24 cellular contexts compared by ENCODE assay signal in genomic region chrX:77953300-77953699, GRCh38. TPM values are rescaled to one million over a fixed set of nuclear protein-coding genes. Genes with fewer than 3 reads are reported as not detected.
A peak's percentile ranks its signal among the peaks of the same experiment; 100 is the strongest.
DNase-seq lines count a peak whose midpoint lies in the region; ATAC-seq and TF ChIP-seq lines count a peak whose summit lies in the region.
"Had no signal": no experiment of that assay in that cellular context is flagged by ENCODE, and none has a peak within 500 bp of the region (broad histone marks: within the 10 kb centered on the region; RNA-seq: fewer than 3 reads in every experiment).

No MANE protein-coding gene starts in this region.

- POLR2A ChIA-PET in Panc1 (lab: Charles Lee): no interaction called here

- in situ Hi-C loops in Panc1 (cut with HindIII; ENCODE audit: low pct_unique_long_range_greater_than_20kb, low sequenced_read_pairs): no loop called here

- H3K4me1 ChIP-seq in Panc1 (ENCODE audit: control insufficient read depth, insufficient read depth, low read length): peaks cover 22% of the 10 kb centered on the region

- CTCF ChIA-PET in Panc1 (lab: Charles Lee): no interaction called here

- ATAC-seq in Panc1: peak; percentile 48
- ATAC-seq: naive thymus-derived CD8-positive, alpha-beta T cell; stimulated activated memory B cell treated with anti-CD40 and anti-IgM and Interleukin-4, amounts not matched to agents 10 μg/mL and 1 μg/mL and 100 μg/mL, for 72 hours had no signal

- H3K27me3 ChIP-seq in Panc1 (ENCODE audit: control insufficient read depth, insufficient read depth, low read length) (no peaks in the 10 kb centered on the region), dorsolateral prefrontal cortex (peaks cover 0 to 17% (median 0%) of the 10 kb centered on the region in 45 donors), WERI-Rb-1 (ENCODE audit: insufficient read depth, low read depth, severe bottlenecking) (no peaks in the 10 kb centered on the region)
- H3K27me3 ChIP-seq: vagina had no signal

- BruUV-seq in Panc1 (replicated peaks; lab: Mats Ljungman, UMichigan): no TSS peak

- peak overlapping the region; percentile 25 for H3K27ac ChIP-seq in Panc1 (ENCODE audit: low read length)
- H3K27ac ChIP-seq in epithelial cell of prostate: peak overlapping the region; percentile 13
- H3K27ac ChIP-seq in dorsolateral prefrontal cortex: no peak overlapping the region
- H3K27ac ChIP-seq in WERI-Rb-1: no peak overlapping the region
- H3K27ac ChIP-seq: BLaER1 treated with 17β-estradiol and CSF1 and Interleukin-3, amounts not matched to agents 10 nM and 100 nM; vagina had no signal

- TF ChIP-seq CTCF in Panc1 (IDR thresholded peaks at IDR 0.05) (no peak), dorsolateral prefrontal cortex (IDR thresholded peaks at IDR 0.05 in 54 of 56, conservative IDR thresholded peaks at IDR 0.05 in 2 of 56; ENCODE audit: low read depth in 1 of 56, partially characterized antibody in 56 of 56) (no peak), WERI-Rb-1 (IDR thresholded peaks at IDR 0.05; ENCODE audit: low read depth, low read length) (no peak)

- peak; percentile 35 for DNase-seq in NOMO-1 treated with DMSO at 0.1 percent for 48 hours (lab: John Stamatoyannopoulos, UW; ENCODE audit: unreplicated experiment)
- no peak for DNase-seq in NOMO-1 treated with dmso at 0.1 percent for 144 hours (lab: John Stamatoyannopoulos, UW; ENCODE audit: unreplicated experiment)
- DNase-seq in Panc1 (ENCODE audit: low read depth, low spot score): no peak
- no peak for DNase-seq in epithelial cell of prostate (ENCODE audit: low read depth, low spot score)
- DNase-seq in renal cortical epithelial cell (ENCODE audit: low read depth): peak; percentile 15
- no peak for DNase-seq in dorsolateral prefrontal cortex
- DNase-seq in WERI-Rb-1: no peak
- DNase-seq in NCI-H345 (lab: John Stamatoyannopoulos, UW): no peak
- DNase-seq: 8988T; activated CD4-positive, alpha-beta T cell treated with anti-CD3 and anti-CD28 coated beads, Interleukin-2, amount 50 U/mL, for 1 hour; activated gamma-delta T cell; naive thymus-derived CD8-positive, alpha-beta T cell; NCI-H1092 treated with DMSO at 0.1 percent for 48 hours; NCI-H2081 treated with DMSO at 0.1 percent for 48 hours; NCI-H524 treated with DMSO at 0.1 percent for 48 hours; Right ventricle myocardium superior had no signal

- H3K36me3 ChIP-seq in Panc1 (ENCODE audit: control insufficient read depth, insufficient read depth, low read length) (no peaks in the 10 kb centered on the region; the same call in 1 of the 2 replicates), WERI-Rb-1 (no peaks in the 10 kb centered on the region)
- H3K36me3 ChIP-seq: BLaER1 treated with 17β-estradiol and CSF1 and Interleukin-3, amounts not matched to agents 10 nM and 100 nM; vagina had no signal

- H3K9me3 ChIP-seq in Panc1 (ENCODE audit: control insufficient read depth, insufficient read depth, low read depth, low read length) (no peaks in the 10 kb centered on the region), WERI-Rb-1 (ENCODE audit: severe bottlenecking) (no peaks in the 10 kb centered on the region)
- H3K9me3 ChIP-seq: vagina had no signal

- H3K4me3 ChIP-seq in Panc1 (ENCODE audit: low read depth in 2 of 2, low read length in 2 of 2) (no peak overlapping the region), dorsolateral prefrontal cortex (no peak overlapping the region), WERI-Rb-1 (ENCODE audit: low read depth, low read length) (no peak overlapping the region)
- H3K4me3 ChIP-seq: BLaER1 treated with 17β-estradiol and CSF1 and Interleukin-3, amounts not matched to agents 10 nM and 100 nM; vagina had no signal

- intact Hi-C loops in Panc1 (cut with micrococcal nuclease; ENCODE audit: unreplicated experiment): no loop called here
- intact Hi-C loops in dorsolateral prefrontal cortex (cut with DNase I): no loop called here

RNA-seq across cellular contexts. Expression of gene PGAM4, which starts 16.1 kb away (rescaled TPM):
- total RNA-seq in Panc1 (2021; ENCODE audit: unreplicated experiment): not detected
- 1.3 TPM for polyA plus RNA-seq in Panc1 (2012; ENCODE audit: insufficient read length)
- total RNA-seq in renal cortical epithelial cell: not detected in 2 replicates
- total RNA-seq in dorsolateral prefrontal cortex: 1 to 10 TPM in 2 of 120 experiments, under 1 TPM in 1, not detected in 117; 0.76 to 1.5 (median 1.3) TPM
- total RNA-seq: dermis blood vessel endothelial cell; frontal cortex; kidney epithelial cell; naive thymus-derived CD8-positive, alpha-beta T cell; Right ventricle myocardium superior; temporal lobe; vagina had no signal
- polyA plus RNA-seq: adipose tissue; naive thymus-derived CD8-positive, alpha-beta T cell had no signal

RNA-seq across cellular contexts. Expression of gene ATP7A, which starts 42.8 kb away (rescaled TPM):
- total RNA-seq in Panc1 (2021; ENCODE audit: unreplicated experiment) (13.5 TPM), renal cortical epithelial cell (6.6 and 14.1 TPM in 2 replicates), dorsolateral prefrontal cortex (10 to 100 TPM in 2 of 120 experiments, 1 to 10 TPM in 118; 4.2 to 11.0 (median 6.7) TPM)
- 5.5 TPM for polyA plus RNA-seq in Panc1 (2012; ENCODE audit: insufficient read length)

RNA-seq across cellular contexts. Expression of gene COX7B, which starts 54.0 kb away (rescaled TPM):
- total RNA-seq in Panc1 (2021; ENCODE audit: unreplicated experiment) (352 TPM), renal cortical epithelial cell (694 and 695 TPM in 2 replicates), dorsolateral prefrontal cortex (100 to 1,000 TPM; 118 to 334 (median 263) TPM)
- polyA plus RNA-seq in Panc1 (2012; ENCODE audit: insufficient read length): 260 TPM

RNA-seq across cellular contexts. Expression of gene MAGT1, which starts 58.1 kb away (rescaled TPM):
- total RNA-seq in Panc1 (2021; ENCODE audit: unreplicated experiment) (60.0 TPM), renal cortical epithelial cell (115 and 150 TPM in 2 replicates), dorsolateral prefrontal cortex (10 to 100 TPM; 11.8 to 58.6 (median 21.0) TPM)
- polyA plus RNA-seq in Panc1 (2012; ENCODE audit: insufficient read length): 34.3 TPM

Comparison
In these comparisons a context has a peak if more than half of its experiments do, and no peak if none do; other contexts are left out.
1. DNase-seq: peak in NOMO-1 treated with DMSO at 0.1 percent for 48 hours (single experiment) and renal cortical epithelial cell (single experiment); none in NOMO-1 treated with dmso at 0.1 percent for 144 hours (single experiment), Panc1 (single experiment), epithelial cell of prostate (single experiment), dorsolateral prefrontal cortex (0 of 10), WERI-Rb-1 (single experiment) and NCI-H345 (single experiment).
2. H3K27ac ChIP-seq: peak in Panc1 (single experiment) and epithelial cell of prostate (single experiment); none in dorsolateral prefrontal cortex (0 of 59) and WERI-Rb-1 (single experiment).